Comparison of ENCODE assay signal across 8 cellular contexts in genomic region chr6:2448826-2449571, GRCh38.
DNase-seq lines count a peak whose midpoint lies in the region; ATAC-seq and TF ChIP-seq lines count a peak whose summit lies in the region.

No MANE protein-coding gene starts in this region.

- H3K27ac ChIP-seq in PC-3 (ENCODE audit: low read length), result no peak overlapping the region
- no peak overlapping the region for H3K27ac ChIP-seq in mammary epithelial cell (ENCODE audit: insufficient read depth, low read depth, low read length)
- H3K27ac ChIP-seq in stomach, result no peak overlapping the region

- no peak for TF ChIP-seq POLR2A in stomach (IDR thresholded peaks at IDR 0.05)

- CTCF ChIA-PET in PC-3 (lab: Charles Lee) (interaction anchor here (0.6 kb wide), 1 partner anchor 150 kb away, joined by 16 read pairs; no protein-coding TSS in a partner anchor), mammary epithelial cell (lab: Charles Lee; ENCODE audit: low non-redundant PET) (interaction anchor here (0.6 to 0.7 kb wide), 4 partner anchors 97 to 852 kb away, joined by 3 to 22 read pairs (median 8); no protein-coding TSS in a partner anchor)

- no peaks in the 10 kb centered on the region for H3K27me3 ChIP-seq in PC-3 (ENCODE audit: low read length)
- no peaks in the 10 kb centered on the region for H3K27me3 ChIP-seq in mammary epithelial cell (ENCODE audit: insufficient read depth, low read length)
- H3K27me3 ChIP-seq in kidney epithelial cell (ENCODE audit: control insufficient read depth, insufficient read depth, low read length), result peaks cover 2% of the 10 kb centered on the region
- no peaks in the 10 kb centered on the region for H3K27me3 ChIP-seq in stomach

- WGBS in mammary epithelial cell (ENCODE audit: low coverage, missing lambda C conversion rate), result 55% methylated on average over 22 of the region's 22 CpGs
- WGBS in stomach, 5 donors, result 31 to 38% (median 33%) methylated on average over 22 of the region's 22 CpGs

- H3K36me3 ChIP-seq in PC-3 (ENCODE audit: low read depth, low read length), result no peaks in the 10 kb centered on the region
- no peaks in the 10 kb centered on the region for H3K36me3 ChIP-seq in mammary epithelial cell (ENCODE audit: insufficient read depth, low read length)
- no peaks in the 10 kb centered on the region for H3K36me3 ChIP-seq in kidney epithelial cell (ENCODE audit: control insufficient read depth, insufficient read depth, low read length)
- no peaks in the 10 kb centered on the region for H3K36me3 ChIP-seq in stomach

- no peaks in the 10 kb centered on the region for H3K79me2 ChIP-seq in PC-3 (ENCODE audit: low read length)
- no peaks in the 10 kb centered on the region for H3K79me2 ChIP-seq in mammary epithelial cell (ENCODE audit: insufficient read depth, low read length)

- dilution Hi-C loops in mammary epithelial cell (cut with HindIII; ENCODE audit: low sequenced_read_pairs), result no loop called here

- DNase-seq in NCI-H2081 (lab: John Stamatoyannopoulos, UW), result peak; percentile 68 to 74
- no peak for DNase-seq in NCI-H2081 treated with DMSO at 0.1 percent for 48 hours (lab: John Stamatoyannopoulos, UW)
- DNase-seq in PC-3, result peak; percentile 85
- peak; percentile 64 for DNase-seq in mammary epithelial cell
- peak; percentile 45 for DNase-seq in kidney epithelial cell (ENCODE audit: low read depth)
- peak; percentile 44 for DNase-seq in stomach

- H3F3A ChIP-seq in PC-3 (ENCODE audit: low read length, unreplicated experiment), result no peaks in the 10 kb centered on the region

- no peaks in the 10 kb centered on the region for H3K9me2 ChIP-seq in PC-3 (replicated peaks; ENCODE audit: low read length)

- TF ChIP-seq CTCF in PC-3 (conservative IDR thresholded peaks at IDR 0.05; ENCODE audit: low read depth, low read length) (peak; percentile 89), mammary epithelial cell (conservative IDR thresholded peaks at IDR 0.05 in 1 of 2, IDR thresholded peaks at IDR 0.05 in 1 of 2; ENCODE audit: extremely low read depth in 1 of 2, insufficient read depth in 1 of 2, low read depth in 1 of 2, low read length in 2 of 2) (peak; percentile 83), kidney epithelial cell (IDR thresholded peaks at IDR 0.05; ENCODE audit: insufficient read depth, low read length, poor library complexity, severe bottlenecking) (peak; percentile 78), stomach (IDR thresholded peaks at IDR 0.05) (peak in 5 of 7 experiments; percentile 25 to 73 (median 54))

- H3K4me2 ChIP-seq in PC-3 (ENCODE audit: low read length), result peak overlapping the region; percentile 63
- H3K4me2 ChIP-seq in mammary epithelial cell (ENCODE audit: insufficient read depth, low read depth, low read length), result peak overlapping the region; percentile 22

- peak overlapping the region; percentile 45 for H2AFZ ChIP-seq in PC-3 (ENCODE audit: low read length)
- peak overlapping the region; percentile 75 for H2AFZ ChIP-seq in mammary epithelial cell (ENCODE audit: low read depth, low read length)

- BruUV-seq in PC-3 (replicated peaks; lab: Mats Ljungman, UMichigan), result no TSS peak
- no TSS peak for BruUV-seq in mammary epithelial cell (replicated peaks; lab: Mats Ljungman, UMichigan)

- H3K9ac ChIP-seq in PC-3 (ENCODE audit: low read length) (no peak overlapping the region), mammary epithelial cell (ENCODE audit: insufficient read depth, low read length) (no peak overlapping the region)

- H3K4me3 ChIP-seq in PC-3 (ENCODE audit: low read length), result peak overlapping the region; percentile 26; the same call in 1 of the 2 replicates
- peak overlapping the region in 2 of 3 experiments; percentile 2 to 37 for H3K4me3 ChIP-seq in mammary epithelial cell (replicated peaks in 1 of 3; ENCODE audit: insufficient read depth in 1 of 3, low read depth in 2 of 3, low read length in 3 of 3)
- peak overlapping the region; percentile 11 for H3K4me3 ChIP-seq in kidney epithelial cell (ENCODE audit: low read depth, low read length)
- H3K4me3 ChIP-seq in stomach, result peak overlapping the region in 2 of 4 donors; percentile 2 to 19

- H3K4me1 ChIP-seq in PC-3 (ENCODE audit: insufficient read depth, low read length) (peaks cover 20% of the 10 kb centered on the region), mammary epithelial cell (ENCODE audit: insufficient read depth, low read length) (peaks cover 6% of the 10 kb centered on the region), stomach (peaks cover 0 to 7% (median 1%) of the 10 kb centered on the region in 4 donors)

- no peaks in the 10 kb centered on the region for H4K20me1 ChIP-seq in PC-3 (ENCODE audit: low read length)
- no peaks in the 10 kb centered on the region for H4K20me1 ChIP-seq in mammary epithelial cell (ENCODE audit: insufficient read depth, low read length)

- ATAC-seq in PC-3 (peak; percentile 68), HG03135 (IDR thresholded peaks at IDR 0.05; ENCODE audit: unreplicated experiment) (no peak)

- H3K9me3 ChIP-seq in PC-3 (ENCODE audit: low read length), result no peaks in the 10 kb centered on the region
- H3K9me3 ChIP-seq in mammary epithelial cell (replicated peaks; ENCODE audit: insufficient read depth, low read length), result no peaks in the 10 kb centered on the region
- H3K9me3 ChIP-seq in stomach, result no peaks in the 10 kb centered on the region

- peak; percentile 87 for TF ChIP-seq RAD21 in Ishikawa (IDR thresholded peaks at IDR 0.05; ENCODE audit: low read depth)

- intact Hi-C loops in PC-3 (cut with micrococcal nuclease), result loop anchor here (1.0 to 5.0 kb wide), 5 partner anchors 95 to 852 kb away; no protein-coding TSS in a partner anchor
- intact Hi-C loops in mammary epithelial cell (cut with micrococcal nuclease), result loop anchor here (1.0 to 5.0 kb wide), 7 partner anchors 95 to 853 kb away; no protein-coding TSS in a partner anchor
- intact Hi-C loops in stomach (cut with DNase I; ENCODE audit: low total_unique reads), result no loop called here

- in situ Hi-C loops in mammary epithelial cell (cut with MboI; ENCODE audit: low sequenced_read_pairs in 2 of 2), result loop anchor here in 1 of 2 donors (5.0 kb wide), 1 partner anchor 92 kb away; no protein-coding TSS in a partner anchor

- POLR2A ChIA-PET in PC-3 (lab: Charles Lee; ENCODE audit: unreplicated experiment), result interaction anchor here (0.7 kb wide), 1 partner anchor 85 kb away, joined by 4 read pairs; no protein-coding TSS in a partner anchor

- no peak for TF ChIP-seq EP300 in Ishikawa (IDR thresholded peaks at IDR 0.05; ENCODE audit: borderline replicate concordance)
- TF ChIP-seq EP300 in stomach (IDR thresholded peaks at IDR 0.05), result no peak

TF ChIP-seq in Ishikawa, 13 proteins besides CTCF, POLR2A, EP300 and RAD21:
- no peak for TF ChIP-seq TEAD4 (IDR thresholded peaks at IDR 0.05)
- TF ChIP-seq MAX (IDR thresholded peaks at IDR 0.05), result peak; percentile 49
